12 cellular contexts compared by ENCODE assay signal in the genomic region with DNA sequence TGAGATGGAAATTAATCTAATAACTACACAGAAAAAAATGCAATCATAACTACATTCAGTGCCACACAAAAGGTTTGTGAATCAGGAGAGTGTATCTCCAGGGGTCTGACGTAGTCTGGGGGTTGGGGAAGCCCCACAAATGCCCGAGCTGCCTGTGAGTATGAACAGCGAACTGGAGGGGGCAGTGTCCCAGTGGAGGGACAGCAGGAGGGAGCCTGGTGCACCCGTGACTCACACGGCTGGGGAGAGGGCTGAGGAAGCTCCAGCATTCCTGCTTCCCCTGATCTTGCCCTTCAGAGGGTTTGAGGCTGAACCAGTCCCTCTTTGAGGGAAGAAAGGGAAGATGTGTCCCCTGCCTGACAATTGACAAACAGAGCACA.
A peak's percentile ranks its signal among the peaks of the same experiment; 100 is the strongest.
DNase-seq lines count a peak whose midpoint lies in the region; ATAC-seq, FAIRE-seq and TF ChIP-seq lines count a peak whose summit lies in the region.
"Had no signal": no experiment of that assay in that cellular context is flagged by ENCODE, and none has a peak within 500 bp of the region (broad histone marks: within the 10 kb centered on the region; RNA-seq: fewer than 3 reads in every experiment).

No MANE protein-coding gene starts in this region.

- H3K4me3 ChIP-seq in fibroblast of villous mesenchyme (ENCODE audit: low read depth, low read length): no peak overlapping the region
- H3K4me3 ChIP-seq: body of pancreas, Peyer's patch had no signal

- TF ChIP-seq CTCF in fibroblast of villous mesenchyme (IDR thresholded peaks at IDR 0.05; ENCODE audit: insufficient read depth, low read depth, low read length): peak; percentile 14

- DNase-seq in NCI-H82 (lab: John Stamatoyannopoulos, UW) (peak; percentile 17), NCI-H82 treated with DMSO at 0.1 percent for 48 hours (lab: John Stamatoyannopoulos, UW; ENCODE audit: unreplicated experiment) (no peak), RCC 7860 (ENCODE audit: low spot score) (peak; percentile 14), fibroblast of villous mesenchyme (ENCODE audit: low read depth) (no peak)
- DNase-seq: body of pancreas; NCI-H2029 treated with DMSO at 0.1 percent for 48 hours; Peyer's patch; stimulated activated naive B cell treated with anti-CD40 and anti-IgM and Interleukin-4, amounts not matched to agents 10 μg/mL and 1 μg/mL and 100 μg/mL, for 72 hours had no signal

- ATAC-seq in GM21390 (IDR thresholded peaks at IDR 0.05; ENCODE audit: unreplicated experiment) (no peak), GM18861 (IDR thresholded peaks at IDR 0.05; ENCODE audit: unreplicated experiment) (no peak), HG03175 (IDR thresholded peaks at IDR 0.05; ENCODE audit: unreplicated experiment) (no peak), GM18868 (IDR thresholded peaks at IDR 0.05; ENCODE audit: unreplicated experiment) (no peak)
- ATAC-seq: body of pancreas had no signal

- no peak for FAIRE-seq in RCC 7860 (lab: Jason Lieb, UNC)

Comparison
In these comparisons a context has a peak if more than half of its experiments do, and no peak if none do; other contexts are left out.
1. DNase-seq: peak in NCI-H82 (single experiment) and RCC 7860 (single experiment); none in NCI-H82 treated with DMSO at 0.1 percent for 48 hours (single experiment) and fibroblast of villous mesenchyme (single experiment).